Comparison of ENCODE assay signal across 23 cellular contexts in genomic region chr6:56848105-56848504, GRCh38.
"Had no signal": no experiment of that assay in that cellular context is flagged by ENCODE, and none has a peak within 500 bp of the region (broad histone marks: within the 10 kb centered on the region; RNA-seq: fewer than 3 reads in every experiment).

No MANE protein-coding gene starts in this region.

- H3K9me3 ChIP-seq: esophagus muscularis mucosa, left lung, lower lobe of right lung, tibial nerve had no signal

- H3K27ac ChIP-seq: esophagus muscularis mucosa, foreskin keratinocyte, left lung, lower lobe of right lung had no signal

- H3K9me3 Mint-ChIP-seq: activated CD4-positive, alpha-beta memory T cell treated with anti-CD3 and anti-CD28 coated beads, Interleukin-2, amount 10 ng/mL, durations not matched to agents 7 days and 5 days; activated CD4-positive, alpha-beta T cell treated with anti-CD3 and anti-CD28 coated beads, Interleukin-2, amount 10 ng/mL, durations not matched to agents 7 days and 5 days; activated T-cell treated with anti-CD3 and anti-CD28 coated beads, Interleukin-2, amount 50 U/mL, for 24 hours; WTC11 had no signal

- ATAC-seq: foreskin keratinocyte; left lung; lower lobe of right lung; naive thymus-derived CD8-positive, alpha-beta T cell; right cardiac atrium; WTC11 had no signal

- DNase-seq: activated CD4-positive, alpha-beta memory T cell treated with anti-CD3 and anti-CD28 coated beads, Interleukin-2, amount 10 ng/mL, durations not matched to agents 7 days and 5 days; activated CD4-positive, alpha-beta T cell treated with anti-CD3 and anti-CD28 coated beads for 1 hour; activated CD4-positive, alpha-beta T cell treated with anti-CD3 and anti-CD28 coated beads, Interleukin-2, amount 10 ng/mL, durations not matched to agents 7 days and 5 days; activated CD8-positive, alpha-beta memory T cell treated with anti-CD3 and anti-CD28 coated beads, Interleukin-2, amount 50 U/mL, for 48 hours; activated gamma-delta T cell; activated naive CD4-positive, alpha-beta T cell treated with anti-CD3 and anti-CD28 coated beads, Interleukin-2, amount 50 U/mL, for 16 hours; activated T-cell treated with anti-CD3 and anti-CD28 coated beads, Interleukin-2, amount 50 U/mL, for 24 hours; amygdala; dermis blood vessel endothelial cell; effector CD4-positive, alpha-beta T cell; foreskin keratinocyte; kidney glomerular epithelial cell; left lung; lower lobe of right lung; mesenchymal stem cell; naive thymus-derived CD8-positive, alpha-beta T cell; posterior cingulate gyrus; right cardiac atrium; stimulated activated CD4-positive, alpha-beta T cell treated with anti-CD3 and anti-CD28 coated beads, Interleukin-2, amount 100 ng/mL, for 48 hours; stimulated activated naive CD4-positive, alpha-beta T cell treated with Interleukin-2 at 50 U/mL for 16 hours had no signal

- H3K36me3 ChIP-seq: esophagus muscularis mucosa, left lung, lower lobe of right lung, tibial nerve had no signal

- H3K27me3 ChIP-seq: esophagus muscularis mucosa, foreskin keratinocyte, tibial nerve had no signal

- H3K36me3 Mint-ChIP-seq: naive thymus-derived CD8-positive, alpha-beta T cell had no signal

- H3K4me3 ChIP-seq: esophagus muscularis mucosa, left lung, lower lobe of right lung, tibial nerve had no signal

- H3K27ac Mint-ChIP-seq: activated CD4-positive, alpha-beta memory T cell treated with anti-CD3 and anti-CD28 coated beads, Interleukin-2, amount 10 ng/mL, durations not matched to agents 7 days and 5 days; activated CD4-positive, alpha-beta T cell treated with anti-CD3 and anti-CD28 coated beads, Interleukin-2, amount 10 ng/mL, durations not matched to agents 7 days and 5 days; activated T-cell treated with anti-CD3 and anti-CD28 coated beads, Interleukin-2, amount 50 U/mL, for 24 hours; naive thymus-derived CD8-positive, alpha-beta T cell; WTC11 had no signal

- H3K4me3 Mint-ChIP-seq: activated CD4-positive, alpha-beta memory T cell treated with anti-CD3 and anti-CD28 coated beads, Interleukin-2, amount 10 ng/mL, durations not matched to agents 7 days and 5 days; activated CD4-positive, alpha-beta T cell treated with anti-CD3 and anti-CD28 coated beads, Interleukin-2, amount 10 ng/mL, durations not matched to agents 7 days and 5 days; activated T-cell treated with anti-CD3 and anti-CD28 coated beads, Interleukin-2, amount 50 U/mL, for 24 hours; naive thymus-derived CD8-positive, alpha-beta T cell; WTC11 had no signal
